Comparison of ENCODE assay signal across 8 cellular contexts in genomic region chr1:169893645-169894423, GRCh38. TPM values are rescaled to one million over a fixed set of nuclear protein-coding genes. Genes with fewer than 3 reads are reported as not detected.
DNase-seq lines count a peak whose midpoint lies in the region; ATAC-seq lines count a peak whose summit lies in the region.

SCYL3 (minus strand) TSS chr1:169893896; CDS start chr1:169888840, 5,056 bp downstream.

- H3K79me1 ChIP-seq in mesendoderm (ENCODE audit: low read length) = peaks cover 7% of the 10 kb centered on the region

- H3K27me3 ChIP-seq in NT2/D1 (ENCODE audit: insufficient read depth, insufficient read length) = no peaks in the 10 kb centered on the region
- no peaks in the 10 kb centered on the region for H3K27me3 ChIP-seq in endocrine pancreas (ENCODE audit: control insufficient read depth, insufficient read depth, low read length)
- no peaks in the 10 kb centered on the region for H3K27me3 ChIP-seq in mesendoderm (ENCODE audit: insufficient read depth, low read length, poor library complexity)

- peak within 1 kb of the TSS; percentile 78 for H3K4me2 ChIP-seq in mesendoderm (ENCODE audit: low read length)

- peak within 1 kb of the TSS; percentile 99 for H2BK5ac ChIP-seq in mesendoderm (ENCODE audit: low read length)

- peak; percentile 79 for ATAC-seq in GM21381 (IDR thresholded peaks at IDR 0.05; ENCODE audit: unreplicated experiment)

- H3K9ac ChIP-seq in NT2/D1 (ENCODE audit: insufficient read length, low read depth) (peak within 1 kb of the TSS; percentile 91), endocrine pancreas (ENCODE audit: control insufficient read depth, insufficient read depth, low read length) (peak within 1 kb of the TSS; percentile 80), mesendoderm (ENCODE audit: low read length) (peak within 1 kb of the TSS; percentile 88)

- H2BK15ac ChIP-seq in mesendoderm (replicated peaks; ENCODE audit: low read depth) = no peak within 1 kb of the TSS

- peak within 1 kb of the TSS; percentile 79 for H3K4me3 ChIP-seq in NT2/D1 (ENCODE audit: insufficient read length, low read depth)
- H3K4me3 ChIP-seq in endocrine pancreas (ENCODE audit: control insufficient read depth, insufficient read depth, low read length) = peak within 1 kb of the TSS; percentile 98
- peak within 1 kb of the TSS; percentile 81 for H3K4me3 ChIP-seq in mesendoderm (ENCODE audit: low read length)

- H3K36me3 ChIP-seq in NT2/D1 (ENCODE audit: insufficient read depth, insufficient read length, low read length) (no peaks in the 10 kb centered on the region), endocrine pancreas (ENCODE audit: control insufficient read depth, insufficient read depth, low read length) (no peaks in the 10 kb centered on the region), mesendoderm (ENCODE audit: control insufficient read depth, insufficient read depth, low read length) (no peaks in the 10 kb centered on the region)

- H3K9me3 ChIP-seq in NT2/D1 (ENCODE audit: insufficient read depth, low read length) (0 out of 2 replicates have a peak, but pooled peaks cover 3% of the 10 kb centered on the region), endocrine pancreas (ENCODE audit: control insufficient read depth, low read length) (no peaks in the 10 kb centered on the region)

- peak; percentile 94 for DNase-seq in COR-L47 (lab: John Stamatoyannopoulos, UW)
- peak; percentile 35 to 95 (median 85) for DNase-seq in HUDEP-2 (lab: John Stamatoyannopoulos, UW; ENCODE audit: unreplicated experiment in 76 of 76)
- DNase-seq in NT2/D1 (ENCODE audit: low read depth, low spot score) = peak; percentile 99
- peak; percentile 91 for DNase-seq in activated CD8-positive, alpha-beta memory T cell treated with anti-CD3 and anti-CD28 coated beads, Interleukin-2, amount 50 U/mL, for 1 hour (ENCODE audit: extremely low read depth)
- peak; percentile 99 for DNase-seq in mesendoderm
- DNase-seq in stimulated activated CD8-positive, alpha-beta memory T cell treated with anti-CD3 and anti-CD28 coated beads, Interleukin-15, amount 100 ng/mL, for 1 hour (ENCODE audit: low read depth) = peak; percentile 78

- no peak within 1 kb of the TSS for H3K27ac ChIP-seq in mesendoderm (ENCODE audit: low read depth, low read length)

- peak within 1 kb of the TSS; percentile 98 for H3K56ac ChIP-seq in mesendoderm (ENCODE audit: low read length)

- H3K4me1 ChIP-seq in NT2/D1 (ENCODE audit: insufficient read depth, insufficient read length) = no peaks in the 10 kb centered on the region
- peaks cover 15% of the 10 kb centered on the region for H3K4me1 ChIP-seq in endocrine pancreas (ENCODE audit: control insufficient read depth, insufficient read depth, low read length)
- peaks cover 11% of the 10 kb centered on the region for H3K4me1 ChIP-seq in mesendoderm (ENCODE audit: control insufficient read depth, low read depth, low read length)

- no peak within 1 kb of the TSS for H2AK5ac ChIP-seq in mesendoderm (ENCODE audit: low read length)

- H3K79me2 ChIP-seq in mesendoderm (ENCODE audit: control insufficient read depth, insufficient read depth, low read length) = peaks cover 3% of the 10 kb centered on the region

- peak within 1 kb of the TSS; percentile 70 for H4K8ac ChIP-seq in mesendoderm (ENCODE audit: low read depth, low read length)

- H4K5ac ChIP-seq in mesendoderm (ENCODE audit: low read length) = no peak within 1 kb of the TSS

- H3K18ac ChIP-seq in mesendoderm (ENCODE audit: low read length) = peak within 1 kb of the TSS; percentile 89

- no CpG with 5 or more reads among the region's 52 CpGs for WGBS in mesendoderm (ENCODE audit: extremely low coverage, insufficient coverage, low lambda C conversion rate)

- no peak within 1 kb of the TSS for H2BK120ac ChIP-seq in mesendoderm (ENCODE audit: low read depth, low read length)

- H3K4ac ChIP-seq in mesendoderm (ENCODE audit: low read depth, low read length) = peak within 1 kb of the TSS; percentile 23

- peak within 1 kb of the TSS; percentile 26 for H3K23ac ChIP-seq in mesendoderm (ENCODE audit: low read length)

RNA-seq across cellular contexts. Expression of gene SCYL3, which starts in this region (rescaled TPM):
- polyA plus RNA-seq in mesendoderm (2013, experiment 1 of 2) = 2.8 TPM
- 2.8 TPM for polyA plus RNA-seq in mesendoderm (2013, experiment 2 of 2)
